In the genomic region with DNA sequence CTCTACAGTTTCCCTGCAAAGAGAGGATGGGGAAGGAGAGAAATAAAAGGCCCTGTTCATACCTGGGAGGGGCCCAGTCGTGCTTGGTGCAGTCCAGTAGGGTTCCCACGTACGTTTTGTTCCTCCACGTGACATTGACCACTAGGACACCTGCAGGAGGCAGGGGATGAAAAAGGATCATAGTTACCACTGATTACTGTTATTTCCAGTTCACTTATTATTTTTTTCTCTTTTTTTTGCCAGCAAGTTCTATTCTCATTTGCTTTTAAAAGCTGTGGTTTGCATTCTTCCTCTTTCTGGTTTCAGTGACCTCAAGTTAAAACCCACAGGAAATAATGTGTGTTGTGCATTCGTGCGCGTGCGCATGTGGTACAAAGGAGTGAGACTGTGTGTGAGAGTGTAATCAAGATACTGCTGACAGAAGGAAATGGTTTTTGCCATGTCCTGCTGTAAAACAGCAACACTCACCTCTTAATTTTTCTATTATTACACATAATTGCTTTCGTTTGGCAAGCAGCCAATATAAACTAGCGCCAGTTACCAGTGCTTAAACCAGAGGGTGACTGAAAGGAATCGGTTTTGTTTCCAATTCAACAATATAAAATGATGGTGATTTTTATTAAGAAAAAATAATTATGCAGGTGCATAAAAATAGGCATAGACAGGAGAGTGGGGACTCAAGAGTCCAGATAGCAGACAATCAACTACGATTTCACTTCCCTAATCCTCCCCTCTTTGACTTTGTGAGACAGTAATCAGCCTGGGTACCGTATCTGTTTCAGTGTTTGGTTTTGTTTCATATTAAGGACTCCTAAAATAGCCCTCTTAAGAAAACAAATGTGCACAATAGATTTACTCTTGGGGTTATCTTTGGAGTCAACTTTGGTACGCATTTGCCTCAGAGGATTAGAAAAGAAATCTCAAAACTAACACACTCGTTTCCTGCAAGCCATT, we compare ENCODE assay signal across 8 cellular contexts.
DNase-seq lines count a peak whose midpoint lies in the region; ATAC-seq, FAIRE-seq and TF ChIP-seq lines count a peak whose summit lies in the region.

No MANE protein-coding gene starts in this region.

- ATAC-seq in GM18870 (IDR thresholded peaks at IDR 0.05; ENCODE audit: unreplicated experiment) (peak; percentile 86), HG03097 (IDR thresholded peaks at IDR 0.05; ENCODE audit: low FRiP score, unreplicated experiment) (peak; percentile 92)

- TF ChIP-seq CTCF in coronary artery (IDR thresholded peaks at IDR 0.05): no peak

- H3K27ac ChIP-seq in coronary artery: peak overlapping the region in 1 of 2 donors; percentile 30

- DNase-seq in NCI-H2227 (lab: John Stamatoyannopoulos, UW; ENCODE audit: unreplicated experiment) (peak; percentile 73), coronary artery (ENCODE audit: low spot score) (no peak), medulla oblongata (ENCODE audit: extremely low spot score) (peak; percentile 93)
- DNase-seq in activated CD4-positive, alpha-beta T cell treated with anti-CD3 and anti-CD28 coated beads for 24 hours (ENCODE audit: low read depth in 2 of 2): peak; percentile 14 to 39
- peak; percentile 71 for DNase-seq in stimulated activated CD8-positive, alpha-beta memory T cell treated with anti-CD3 and anti-CD28 coated beads, Interleukin-4, amount 100 ng/mL, for 48 hours

- H3K4me3 ChIP-seq in coronary artery: peak overlapping the region; percentile 34

- peak; percentile 51 for FAIRE-seq in A204.1 (lab: Jason Lieb, UNC)
